In genomic region chr2:222943820-222944219, GRCh38 we compare ENCODE assay signal across 10 cellular contexts.
DNase-seq lines count a peak whose midpoint lies in the region; ATAC-seq, FAIRE-seq and TF ChIP-seq lines count a peak whose summit lies in the region.
"Had no signal": no experiment of that assay in that cellular context is flagged by ENCODE, and none has a peak within 500 bp of the region (broad histone marks: within the 10 kb centered on the region; RNA-seq: fewer than 3 reads in every experiment).

No MANE protein-coding gene starts in this region.

- TF ChIP-seq EP300 in A549 (IDR thresholded peaks at IDR 0.05) = no peak

- no peak overlapping the region for H2AFZ ChIP-seq in astrocyte (ENCODE audit: low read depth, low read length)

- no peak for ATAC-seq in A549
- ATAC-seq in GM19351 (IDR thresholded peaks at IDR 0.05; ENCODE audit: unreplicated experiment) = peak; percentile 71
- peak; percentile 86 for ATAC-seq in HG02973 (IDR thresholded peaks at IDR 0.05; ENCODE audit: unreplicated experiment)
- ATAC-seq in CD8-positive, alpha-beta T cell = no peak

- H3K9ac ChIP-seq in astrocyte (ENCODE audit: low read length) = no peak overlapping the region

- FAIRE-seq in A549 (lab: Jason Lieb, UNC) (no peak), astrocyte (lab: Jason Lieb, UNC) (no peak)

- CTCF ChIA-PET in A549 (lab: Yijun Ruan, JAX) = interaction anchor here (1.2 to 1.4 kb wide), 2 partner anchors 236 to 254 kb away, joined by 3 read pairs; no protein-coding TSS in a partner anchor
- CTCF ChIA-PET in CD8-positive, alpha-beta T cell (lab: Charles Lee) = interaction anchor here (1.0 to 1.3 kb wide), 2 partner anchors 18 to 41 kb away, joined by 3 read pairs; no protein-coding TSS in a partner anchor

- H3K4me3 Mint-ChIP-seq in astrocyte (ENCODE audit: unreplicated experiment) = no peak overlapping the region
- no peak overlapping the region for H3K4me3 Mint-ChIP-seq in CD8-positive, alpha-beta T cell
- H3K4me3 Mint-ChIP-seq: B cell had no signal

- peaks cover 15% of the 10 kb centered on the region for H4K20me1 ChIP-seq in astrocyte (ENCODE audit: insufficient read depth, low read length)

- no peak for TF ChIP-seq POLR2A in A549 (IDR thresholded peaks at IDR 0.05; ENCODE audit: low read length)

- no peak overlapping the region for H3K4me3 ChIP-seq in A549
- H3K4me3 ChIP-seq in astrocyte (ENCODE audit: insufficient read depth, low read depth, low read length) = no peak overlapping the region
- no peak overlapping the region for H3K4me3 ChIP-seq in CD8-positive, alpha-beta T cell (ENCODE audit: low read depth, low read length)
- no peak overlapping the region for H3K4me3 ChIP-seq in right atrium auricular region

- intact Hi-C loops in CD8-positive, alpha-beta T cell (cut with DNase I, micrococcal nuclease) = no loop called here

- no peaks in the 10 kb centered on the region for H3K9me3 Mint-ChIP-seq in astrocyte (ENCODE audit: unreplicated experiment)
- no peaks in the 10 kb centered on the region for H3K9me3 Mint-ChIP-seq in CD8-positive, alpha-beta T cell

- H3K27ac ChIP-seq in A549 (no peak overlapping the region), astrocyte (ENCODE audit: low read depth, low read length) (no peak overlapping the region), right atrium auricular region (no peak overlapping the region)
- H3K27ac ChIP-seq in CD8-positive, alpha-beta T cell (ENCODE audit: low read depth, low read length) = no peak overlapping the region
- H3K27ac ChIP-seq: epithelial cell of prostate had no signal

- H3K4me1 Mint-ChIP-seq in astrocyte (ENCODE audit: low read depth, unreplicated experiment) = peaks cover 71% of the 10 kb centered on the region
- no peaks in the 10 kb centered on the region for H3K4me1 Mint-ChIP-seq in CD8-positive, alpha-beta T cell (ENCODE audit: low read depth)
- H3K4me1 Mint-ChIP-seq: B cell had no signal

- no peak for TF ChIP-seq RAD21 in A549 (conservative IDR thresholded peaks at IDR 0.05 in 1 of 2, IDR thresholded peaks at IDR 0.05 in 1 of 2)

- 68% methylated on average over 1 of the region's 1 CpG for WGBS in A549 (ENCODE audit: missing lambda C conversion rate)

- H3K27me3 ChIP-seq in astrocyte (ENCODE audit: insufficient read depth, low read length) = no peaks in the 10 kb centered on the region
- no peaks in the 10 kb centered on the region for H3K27me3 ChIP-seq in CD8-positive, alpha-beta T cell (ENCODE audit: insufficient read depth, low read length)
- no peaks in the 10 kb centered on the region for H3K27me3 ChIP-seq in right atrium auricular region

- H3K4me2 ChIP-seq in A549 (no peak overlapping the region), astrocyte (ENCODE audit: low read length) (no peak overlapping the region)

- H3K79me2 ChIP-seq in astrocyte (ENCODE audit: insufficient read depth, low read length) = peaks cover 5% of the 10 kb centered on the region

- DNase-seq in A549 (ENCODE audit: low read depth in 1 of 2, low spot score in 1 of 2) (no peak), astrocyte (ENCODE audit: low read depth) (peak; percentile 75), right atrium auricular region (ENCODE audit: low spot score) (no peak), NCI-H774 (lab: John Stamatoyannopoulos, UW) (no peak)
- DNase-seq in CD8-positive, alpha-beta T cell = no peak
- no peak for DNase-seq in stimulated activated CD4-positive, alpha-beta T cell treated with anti-CD3 and anti-CD28 coated beads, Interleukin-2, amount 100 ng/mL, for 48 hours

- H3K36me3 ChIP-seq in astrocyte (ENCODE audit: insufficient read depth, low read length) (peaks cover 4% of the 10 kb centered on the region), right atrium auricular region (peaks cover 8% of the 10 kb centered on the region)
- no peaks in the 10 kb centered on the region for H3K36me3 ChIP-seq in CD8-positive, alpha-beta T cell (ENCODE audit: insufficient read depth, low read length)

- no peaks in the 10 kb centered on the region for H3K36me3 Mint-ChIP-seq in astrocyte (ENCODE audit: low read depth, unreplicated experiment)
- peaks cover 21% of the 10 kb centered on the region for H3K36me3 Mint-ChIP-seq in CD8-positive, alpha-beta T cell

- TF ChIP-seq CTCF in A549 (IDR thresholded peaks at IDR 0.05) = no peak
- TF ChIP-seq CTCF in astrocyte (IDR thresholded peaks at IDR 0.05; ENCODE audit: insufficient read depth, low read depth, low read length) = no peak
- no peak for TF ChIP-seq CTCF in CD8-positive, alpha-beta T cell (IDR thresholded peaks at IDR 0.05)
- no peak for TF ChIP-seq CTCF in right atrium auricular region (IDR thresholded peaks at IDR 0.05)

- H3K27ac Mint-ChIP-seq in astrocyte (ENCODE audit: unreplicated experiment) = peak overlapping the region; percentile 97
- no peak overlapping the region for H3K27ac Mint-ChIP-seq in CD8-positive, alpha-beta T cell
- H3K27ac Mint-ChIP-seq: B cell had no signal

- POLR2A ChIA-PET in A549 (lab: Yijun Ruan, JAX) = no interaction called here
- POLR2A ChIA-PET in CD8-positive, alpha-beta T cell (lab: Charles Lee) = no interaction called here

- peaks cover 27% of the 10 kb centered on the region; the same call in 2 of the 3 replicates for H3K4me1 ChIP-seq in A549
- H3K4me1 ChIP-seq in astrocyte (ENCODE audit: insufficient read depth, low read length) = peaks cover 5% of the 10 kb centered on the region
- no peaks in the 10 kb centered on the region for H3K4me1 ChIP-seq in CD8-positive, alpha-beta T cell (ENCODE audit: insufficient read depth, low read length)
- no peaks in the 10 kb centered on the region for H3K4me1 ChIP-seq in right atrium auricular region

- H3K27me3 Mint-ChIP-seq in astrocyte (ENCODE audit: low read depth, unreplicated experiment) = no peaks in the 10 kb centered on the region
- H3K27me3 Mint-ChIP-seq in CD8-positive, alpha-beta T cell (ENCODE audit: low read depth) = no peaks in the 10 kb centered on the region
- H3K27me3 Mint-ChIP-seq: B cell had no signal

- H3K9me3 ChIP-seq in A549 = no peaks in the 10 kb centered on the region; the same call in 2 of the 3 replicates
- no peaks in the 10 kb centered on the region for H3K9me3 ChIP-seq in astrocyte (ENCODE audit: insufficient read depth, low read depth, low read length)
- no peaks in the 10 kb centered on the region for H3K9me3 ChIP-seq in CD8-positive, alpha-beta T cell (ENCODE audit: low read length)
- H3K9me3 ChIP-seq in right atrium auricular region = peaks cover 0 to 4% of the 10 kb centered on the region in 2 donors

TF ChIP-seq in A549, 52 proteins besides CTCF, POLR2A, EP300 and RAD21:
- no peak for TF ChIP-seq FOSL2 (IDR thresholded peaks at IDR 0.05)
- 0 out of 2 replicates have a peak, but pooled peaks have one; percentile 1 for TF ChIP-seq FOSL2 (CRISPR knock-in tag; IDR thresholded peaks at IDR 0.05)
- no peak for TF ChIP-seq ZSCAN20 (CRISPR knock-in tag; IDR thresholded peaks at IDR 0.05)
- no peak for TF ChIP-seq HEYL (CRISPR knock-in tag; IDR thresholded peaks at IDR 0.05)
- no peak for TF ChIP-seq ZC3H11A (IDR thresholded peaks at IDR 0.05)
- no peak for TF ChIP-seq NPAS2 (CRISPR knock-in tag; IDR thresholded peaks at IDR 0.05; ENCODE audit: borderline replicate concordance)
- no peak for TF ChIP-seq JUN (IDR thresholded peaks at IDR 0.05)
- TF ChIP-seq MAFK (IDR thresholded peaks at IDR 0.05; ENCODE audit: partially characterized antibody) = peak; percentile 81
- no peak for TF ChIP-seq EHF (CRISPR knock-in tag; IDR thresholded peaks at IDR 0.05)
- no peak for TF ChIP-seq CBX8 (IDR thresholded peaks at IDR 0.05)
- no peak for TF ChIP-seq SREBF2 (IDR thresholded peaks at IDR 0.05)
TF ChIP-seq in A549: peak in this region for 2.

Comparison
In these comparisons a context has a peak if more than half of its experiments do, and no peak if none do; other contexts are left out.
1. ATAC-seq: peak in GM19351 (single experiment) and HG02973 (single experiment); none in A549 (0 of 2) and CD8-positive, alpha-beta T cell (single experiment).